Comparison of ENCODE assay signal across 18 cellular contexts in the genomic region with DNA sequence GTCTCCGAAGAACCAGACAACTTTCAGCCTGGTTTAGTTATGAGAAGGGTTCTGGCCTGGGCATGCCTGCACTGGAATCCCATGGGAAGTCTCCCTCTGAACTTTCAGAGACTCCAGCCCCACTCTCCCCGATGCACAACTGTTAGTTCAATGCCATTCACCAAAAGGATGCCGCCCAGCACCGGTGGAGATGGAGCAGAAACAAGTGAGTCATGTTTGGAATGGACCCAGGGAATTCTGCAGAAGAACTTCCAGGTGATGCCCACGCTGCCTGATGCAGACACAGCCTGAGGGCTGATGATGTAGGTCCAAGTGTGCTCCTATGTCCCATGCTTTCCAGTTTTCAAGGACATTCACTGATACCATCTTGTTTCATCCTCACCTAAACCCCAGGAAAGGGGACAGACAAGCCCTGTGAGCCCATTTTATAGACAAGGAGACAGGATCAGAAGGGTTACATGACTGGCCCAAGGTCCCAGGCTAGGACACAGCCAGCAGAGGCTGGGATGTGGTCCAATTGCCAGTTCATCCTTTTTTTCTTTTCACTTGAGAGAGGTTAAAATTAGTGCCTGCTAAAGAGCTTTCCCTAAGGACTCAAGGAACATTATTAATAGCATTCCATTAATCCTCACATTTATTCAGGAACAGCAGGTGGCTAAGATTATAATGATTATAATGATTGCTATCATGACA. TPM values are rescaled to one million over a fixed set of nuclear protein-coding genes. Genes with fewer than 3 reads are reported as not detected.
DNase-seq lines count a peak whose midpoint lies in the region; ATAC-seq, FAIRE-seq and TF ChIP-seq lines count a peak whose summit lies in the region.
"Had no signal": no experiment of that assay in that cellular context is flagged by ENCODE, and none has a peak within 500 bp of the region (broad histone marks: within the 10 kb centered on the region; RNA-seq: fewer than 3 reads in every experiment).

No MANE protein-coding gene starts in this region.

- peak; percentile 4 for DNase-seq in A172 (ENCODE audit: low spot score)
- peak; percentile 38 for DNase-seq in HT1080 (ENCODE audit: low read depth)
- peak; percentile 19 for DNase-seq in astrocyte of the hippocampus (ENCODE audit: low read depth, low spot score)
- DNase-seq in foreskin keratinocyte, result peak; percentile 50 to 78
- no peak for DNase-seq in GM12891 (ENCODE audit: insufficient read length, low spot score)
- DNase-seq in stimulated activated CD4-positive, alpha-beta T cell treated with anti-CD3 and anti-CD28 coated beads, Interleukin-1b, Interleukin-23, amount 100 ng/mL, for 48 hours, result no peak
- no peak for DNase-seq in hepatic stellate cell (ENCODE audit: low spot score)
- DNase-seq: AML-193, Calu3, GDM1, GOT3, NCI-H1048, NCI-H146, NCI-H2107, Peyer's patch had no signal

- H3K27ac ChIP-seq in foreskin keratinocyte, result no peak overlapping the region
- H3K27ac ChIP-seq: Peyer's patch, SJSA1 had no signal

- no peak for FAIRE-seq in GM12891 (lab: Jason Lieb, UNC)
- FAIRE-seq: HTR-8/SVneo had no signal

- H3K27me3 ChIP-seq in foreskin keratinocyte, result no peaks in the 10 kb centered on the region
- H3K27me3 ChIP-seq: Peyer's patch, SJSA1 had no signal

- peaks cover 8% of the 10 kb centered on the region for H3K4me1 ChIP-seq in foreskin keratinocyte
- H3K4me1 ChIP-seq: Peyer's patch, SJSA1 had no signal

- TF ChIP-seq POLR2A in GM12891 (IDR thresholded peaks at IDR 0.05; ENCODE audit: low read depth, low read length), result no peak

- ATAC-seq in foreskin keratinocyte, result peak; percentile 84
- ATAC-seq in GM18520 (IDR thresholded peaks at IDR 0.05; ENCODE audit: unreplicated experiment), result no peak

- no peak for TF ChIP-seq CTCF in foreskin keratinocyte (conservative IDR thresholded peaks at IDR 0.05)

TF ChIP-seq in GM12891, 5 proteins besides CTCF, POLR2A, EP300 and RAD21:
- TF ChIP-seq POLR2AphosphoS5 (IDR thresholded peaks at IDR 0.05; ENCODE audit: low read depth, low read length) (no peak), PAX5 (IDR thresholded peaks at IDR 0.05; ENCODE audit: insufficient read depth, low read length, severe bottlenecking) (no peak), POU2F2 (IDR thresholded peaks at IDR 0.05; ENCODE audit: low read depth, low read length) (no peak), TAF1 (IDR thresholded peaks at IDR 0.05; ENCODE audit: low read depth, low read length) (no peak), SPI1 (IDR thresholded peaks at IDR 0.05; ENCODE audit: low read depth, low read length) (no peak)

RNA-seq across cellular contexts. Expression of gene SIAH3, which starts 39.5 kb away (rescaled TPM):
- not detected in 2 replicates for total RNA-seq in A172 (2014; rRNA removed; shearing (Covaris generic))
- total RNA-seq in HT1080 (2014; rRNA removed; shearing (Covaris generic)), result 0.02 TPM in 1 of 2 replicates, not detected in the other
- not detected in 2 replicates for polyA plus RNA-seq in HT1080 (2015; cell fraction: cytosol; rRNA removed)
- not detected in 2 replicates for polyA plus RNA-seq in HT1080 (2015; cell fraction: nucleus; rRNA removed)
- 0.28 and 0.48 TPM in 2 replicates for total RNA-seq in foreskin keratinocyte
- polyA plus RNA-seq in foreskin keratinocyte, result 0.14 and 0.20 TPM in 2 replicates
- not detected for polyA plus RNA-seq in GM12891 (2012; ENCODE audit: low read depth, missing spikeins)
- total RNA-seq: Calu3, Peyer's patch had no signal

Comparison
In these comparisons a context has a peak if more than half of its experiments do, and no peak if none do; other contexts are left out.
1. DNase-seq: peak in A172 (single experiment), HT1080 (single experiment), astrocyte of the hippocampus (single experiment) and foreskin keratinocyte (2 of 2); none in GM12891 (single experiment), stimulated activated CD4-positive, alpha-beta T cell treated with anti-CD3 and anti-CD28 coated beads, Interleukin-1b, Interleukin-23, amount 100 ng/mL, for 48 hours (single experiment) and hepatic stellate cell (single experiment).